In genomic region chr19:7450243-7451223, GRCh38 we compare ENCODE assay signal across 10 cellular contexts. TPM values are rescaled to one million over a fixed set of nuclear protein-coding genes. Genes with fewer than 3 reads are reported as not detected.
DNase-seq lines count a peak whose midpoint lies in the region; ATAC-seq and TF ChIP-seq lines count a peak whose summit lies in the region.
"Had no signal": no experiment of that assay in that cellular context is flagged by ENCODE, and none has a peak within 500 bp of the region (broad histone marks: within the 10 kb centered on the region; RNA-seq: fewer than 3 reads in every experiment).

No MANE protein-coding gene starts in this region.

- no peaks in the 10 kb centered on the region for H3K27me3 ChIP-seq in Panc1 (ENCODE audit: control insufficient read depth, insufficient read depth, low read length)

- H3K36me3 ChIP-seq in Panc1 (ENCODE audit: control insufficient read depth, insufficient read depth, low read length) = peaks cover 2% of the 10 kb centered on the region; the same call in 1 of the 2 replicates

- peaks cover 9% of the 10 kb centered on the region; the same call in 1 of the 2 replicates for H3K9me3 ChIP-seq in Panc1 (ENCODE audit: control insufficient read depth, insufficient read depth, low read depth, low read length)

- H3K4me3 ChIP-seq in Panc1 (ENCODE audit: low read depth in 2 of 2, low read length in 2 of 2) (no peak overlapping the region), epithelial cell of esophagus (ENCODE audit: low read length) (no peak overlapping the region)

- intact Hi-C loops in Panc1 (cut with micrococcal nuclease; ENCODE audit: unreplicated experiment) = no loop called here
- intact Hi-C loops in activated CD8-positive, alpha-beta T cell treated with anti-CD3 and anti-CD28 coated beads for 36 hours (cut with micrococcal nuclease) = no loop called here

- H3K27ac ChIP-seq in Panc1 (ENCODE audit: low read length) = no peak overlapping the region

- POLR2A ChIA-PET in Panc1 (lab: Charles Lee) = no interaction called here
- POLR2A ChIA-PET in activated CD8-positive, alpha-beta T cell treated with anti-CD3 and anti-CD28 coated beads for 36 hours (lab: Charles Lee) = interaction anchor here (0.7 kb wide), 1 partner anchor 10 kb away, joined by 3 read pairs; no protein-coding TSS in a partner anchor

- CTCF ChIA-PET in Panc1 (lab: Charles Lee) = no interaction called here
- CTCF ChIA-PET in activated CD8-positive, alpha-beta T cell treated with anti-CD3 and anti-CD28 coated beads for 36 hours (lab: Charles Lee) = interaction anchor here (0.6 to 1.2 kb wide), 2 partner anchors 11 to 596 kb away, joined by 3 read pairs; no protein-coding TSS in a partner anchor

- peaks cover 8% of the 10 kb centered on the region for H3K9me3 Mint-ChIP-seq in memory B cell
- peaks cover 11% of the 10 kb centered on the region for H3K9me3 Mint-ChIP-seq in activated CD8-positive, alpha-beta T cell treated with anti-CD3 and anti-CD28 coated beads for 36 hours

- no peaks in the 10 kb centered on the region for H3K27me3 Mint-ChIP-seq in memory B cell
- H3K27me3 Mint-ChIP-seq in activated CD8-positive, alpha-beta T cell treated with anti-CD3 and anti-CD28 coated beads for 36 hours = no peaks in the 10 kb centered on the region
- H3K27me3 Mint-ChIP-seq: naive thymus-derived CD4-positive, alpha-beta T cell had no signal

- H3K36me3 Mint-ChIP-seq in memory B cell = peaks cover 50% of the 10 kb centered on the region
- H3K36me3 Mint-ChIP-seq in activated CD8-positive, alpha-beta T cell treated with anti-CD3 and anti-CD28 coated beads for 36 hours (ENCODE audit: low read depth) = peaks cover 47% of the 10 kb centered on the region

- H3K4me3 Mint-ChIP-seq in memory B cell = no peak overlapping the region
- H3K4me3 Mint-ChIP-seq in activated CD8-positive, alpha-beta T cell treated with anti-CD3 and anti-CD28 coated beads for 36 hours = no peak overlapping the region

- DNase-seq in EL (peak; percentile 29), Panc1 (ENCODE audit: low read depth, low spot score) (peak; percentile 10), epithelial cell of esophagus (ENCODE audit: low read depth) (peak; percentile 60), memory B cell (ENCODE audit: low spot score in 2 of 2) (no peak), NCI-H69 (lab: John Stamatoyannopoulos, UW) (no peak)
- DNase-seq in activated CD8-positive, alpha-beta T cell treated with anti-CD3 and anti-CD28 coated beads for 36 hours = no peak
- DNase-seq: COR-L47; naive thymus-derived CD4-positive, alpha-beta T cell had no signal

- peaks cover 15% of the 10 kb centered on the region for H3K4me1 Mint-ChIP-seq in memory B cell
- peaks cover 12% of the 10 kb centered on the region for H3K4me1 Mint-ChIP-seq in activated CD8-positive, alpha-beta T cell treated with anti-CD3 and anti-CD28 coated beads for 36 hours (ENCODE audit: low read depth)

- in situ Hi-C loops in Panc1 (cut with HindIII; ENCODE audit: low pct_unique_long_range_greater_than_20kb, low sequenced_read_pairs) = no loop called here

- no TSS peak for BruUV-seq in Panc1 (replicated peaks; lab: Mats Ljungman, UMichigan)

- peak overlapping the region; percentile 62 for H3K27ac Mint-ChIP-seq in memory B cell
- no peak overlapping the region for H3K27ac Mint-ChIP-seq in activated CD8-positive, alpha-beta T cell treated with anti-CD3 and anti-CD28 coated beads for 36 hours

- H3K4me1 ChIP-seq in Panc1 (ENCODE audit: control insufficient read depth, insufficient read depth, low read length) = no peaks in the 10 kb centered on the region

- TF ChIP-seq CTCF in Panc1 (IDR thresholded peaks at IDR 0.05) = no peak
- no peak for TF ChIP-seq CTCF in epithelial cell of esophagus (IDR thresholded peaks at IDR 0.05; ENCODE audit: insufficient read depth, low read depth, low read length, missing control alignments)
- no peak for TF ChIP-seq CTCF in activated CD8-positive, alpha-beta T cell treated with anti-CD3 and anti-CD28 coated beads for 36 hours (IDR thresholded peaks at IDR 0.05)

- ATAC-seq in Panc1 (no peak), memory B cell (ENCODE audit: low read depth) (no peak), HG03439 (IDR thresholded peaks at IDR 0.05; ENCODE audit: unreplicated experiment) (no peak), SK-N-SH treated with all-trans-retinoic acid at 6 μM for 48 hours (no peak)
- no peak for ATAC-seq in activated CD8-positive, alpha-beta T cell treated with anti-CD3 and anti-CD28 coated beads for 36 hours
- ATAC-seq: naive thymus-derived CD4-positive, alpha-beta T cell had no signal

TF ChIP-seq in SK-N-SH treated with all-trans-retinoic acid at 6 μM for 48 hours, 23 proteins besides CTCF, POLR2A, EP300 and RAD21:
- TF ChIP-seq ZFP30 (CRISPR knock-in tag; IDR thresholded peaks at IDR 0.05) = no peak
- no peak for TF ChIP-seq OSR1 (CRISPR knock-in tag; IDR thresholded peaks at IDR 0.05)
- TF ChIP-seq TCF4 (CRISPR knock-in tag; IDR thresholded peaks at IDR 0.05; ENCODE audit: borderline replicate concordance) = no peak
- TF ChIP-seq ARNTL (CRISPR knock-in tag; IDR thresholded peaks at IDR 0.05; ENCODE audit: borderline replicate concordance, low read depth) = no peak
- TF ChIP-seq ZNF8 (CRISPR knock-in tag; IDR thresholded peaks at IDR 0.05) = no peak
- TF ChIP-seq CSDC2 (CRISPR knock-in tag; IDR thresholded peaks at IDR 0.05) = no peak

RNA-seq across cellular contexts. Expression of gene PEX11G, which starts 38.3 kb away (rescaled TPM):
- 2.9 TPM for total RNA-seq in Panc1 (2021; ENCODE audit: unreplicated experiment)
- 8.1 TPM for polyA plus RNA-seq in Panc1 (2012; ENCODE audit: insufficient read length)
- 1 to 10 TPM; 1.4 to 1.5 TPM for total RNA-seq in activated CD8-positive, alpha-beta T cell treated with anti-CD3 and anti-CD28 coated beads for 36 hours

Comparison
In these comparisons a context has a peak if more than half of its experiments do, and no peak if none do; other contexts are left out.
1. DNase-seq: peak in EL (single experiment), Panc1 (single experiment) and epithelial cell of esophagus (single experiment); none in memory B cell (0 of 2), activated CD8-positive, alpha-beta T cell treated with anti-CD3 and anti-CD28 coated beads for 36 hours (single experiment) and NCI-H69 (single experiment).